Comparison of ENCODE assay signal across 1 cellular context in the genomic region with DNA sequence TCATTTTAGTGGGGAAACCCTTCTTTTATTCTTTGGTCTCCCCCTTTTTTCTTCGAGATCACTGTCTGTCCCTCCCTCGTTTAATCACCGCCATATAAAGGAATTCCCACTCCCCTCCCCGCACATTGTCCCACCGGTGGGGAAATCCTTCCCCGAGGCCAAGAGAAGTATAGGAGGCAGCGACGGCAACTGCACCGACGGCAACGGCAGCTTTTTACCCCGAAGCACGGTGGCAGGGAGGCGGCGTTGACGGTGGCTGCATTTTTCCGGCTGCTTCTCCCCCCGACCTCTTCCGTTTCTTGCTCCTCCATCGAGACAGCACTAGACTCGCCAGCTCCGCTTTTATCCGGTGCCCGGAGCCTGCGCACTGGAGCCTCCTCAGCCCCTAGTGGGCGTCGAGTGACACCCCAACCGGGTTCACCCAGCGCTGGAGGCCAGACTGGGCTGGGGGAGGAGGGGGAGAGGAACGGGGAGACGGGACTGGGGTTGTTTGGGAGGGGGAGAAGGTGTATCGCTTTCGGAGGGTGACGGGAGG.
TF ChIP-seq lines count a peak whose summit lies in the region.

No MANE protein-coding gene starts in this region.

TF ChIP-seq in K562, 482 proteins besides CTCF, POLR2A, EP300 and RAD21 (continued from another document and continues in another):
- TF ChIP-seq, protein P1, sequence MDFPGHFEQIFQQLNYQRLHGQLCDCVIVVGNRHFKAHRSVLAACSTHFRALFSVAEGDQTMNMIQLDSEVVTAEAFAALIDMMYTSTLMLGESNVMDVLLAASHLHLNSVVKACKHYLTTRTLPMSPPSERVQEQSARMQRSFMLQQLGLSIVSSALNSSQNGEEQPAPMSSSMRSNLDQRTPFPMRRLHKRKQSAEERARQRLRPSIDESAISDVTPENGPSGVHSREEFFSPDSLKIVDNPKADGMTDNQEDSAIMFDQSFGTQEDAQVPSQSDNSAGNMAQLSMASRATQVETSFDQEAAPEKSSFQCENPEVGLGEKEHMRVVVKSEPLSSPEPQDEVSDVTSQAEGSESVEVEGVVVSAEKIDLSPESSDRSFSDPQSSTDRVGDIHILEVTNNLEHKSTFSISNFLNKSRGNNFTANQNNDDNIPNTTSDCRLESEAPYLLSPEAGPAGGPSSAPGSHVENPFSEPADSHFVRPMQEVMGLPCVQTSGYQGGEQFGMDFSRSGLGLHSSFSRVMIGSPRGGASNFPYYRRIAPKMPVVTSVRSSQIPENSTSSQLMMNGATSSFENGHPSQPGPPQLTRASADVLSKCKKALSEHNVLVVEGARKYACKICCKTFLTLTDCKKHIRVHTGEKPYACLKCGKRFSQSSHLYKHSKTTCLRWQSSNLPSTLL (IDR thresholded peaks at IDR 0.05): 0 out of 2 replicates have a peak, but pooled peaks have one; percentile 21
- TF ChIP-seq POU5F1 (IDR thresholded peaks at IDR 0.05; ENCODE audit: borderline replicate concordance, low read depth, low read length, partially characterized antibody): no peak
- TF ChIP-seq HDAC1 (IDR thresholded peaks at IDR 0.05): peak in 1 of 2 experiments; percentile 49; a peak in 1 of 4 replicates
- peak; percentile 80 for TF ChIP-seq PRPF4 (IDR thresholded peaks at IDR 0.05; ENCODE audit: insufficient read depth, low read depth, low read length, poor library complexity, severe bottlenecking)
- TF ChIP-seq PHF21A (IDR thresholded peaks at IDR 0.05; ENCODE audit: borderline replicate concordance, low read depth): no peak
- peak; percentile 78 for TF ChIP-seq KAT2B (IDR thresholded peaks at IDR 0.05; ENCODE audit: low read depth, low read length)
- TF ChIP-seq, protein P2, sequence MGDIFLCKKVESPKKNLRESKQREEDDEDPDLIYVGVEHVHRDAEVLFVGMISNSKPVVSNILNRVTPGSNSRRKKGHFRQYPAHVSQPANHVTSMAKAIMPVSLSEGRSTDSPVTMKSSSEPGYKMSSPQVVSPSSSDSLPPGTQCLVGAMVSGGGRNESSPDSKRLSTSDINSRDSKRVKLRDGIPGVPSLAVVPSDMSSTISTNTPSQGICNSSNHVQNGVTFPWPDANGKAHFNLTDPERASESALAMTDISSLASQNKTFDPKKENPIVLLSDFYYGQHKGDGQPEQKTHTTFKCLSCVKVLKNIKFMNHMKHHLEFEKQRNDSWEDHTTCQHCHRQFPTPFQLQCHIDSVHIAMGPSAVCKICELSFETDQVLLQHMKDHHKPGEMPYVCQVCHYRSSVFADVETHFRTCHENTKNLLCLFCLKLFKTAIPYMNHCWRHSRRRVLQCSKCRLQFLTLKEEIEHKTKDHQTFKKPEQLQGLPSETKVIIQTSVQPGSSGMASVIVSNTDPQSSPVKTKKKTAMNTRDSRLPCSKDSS (IDR thresholded peaks at IDR 0.05; ENCODE audit: low read depth, partially characterized antibody): no peak
- TF ChIP-seq, protein P3, sequence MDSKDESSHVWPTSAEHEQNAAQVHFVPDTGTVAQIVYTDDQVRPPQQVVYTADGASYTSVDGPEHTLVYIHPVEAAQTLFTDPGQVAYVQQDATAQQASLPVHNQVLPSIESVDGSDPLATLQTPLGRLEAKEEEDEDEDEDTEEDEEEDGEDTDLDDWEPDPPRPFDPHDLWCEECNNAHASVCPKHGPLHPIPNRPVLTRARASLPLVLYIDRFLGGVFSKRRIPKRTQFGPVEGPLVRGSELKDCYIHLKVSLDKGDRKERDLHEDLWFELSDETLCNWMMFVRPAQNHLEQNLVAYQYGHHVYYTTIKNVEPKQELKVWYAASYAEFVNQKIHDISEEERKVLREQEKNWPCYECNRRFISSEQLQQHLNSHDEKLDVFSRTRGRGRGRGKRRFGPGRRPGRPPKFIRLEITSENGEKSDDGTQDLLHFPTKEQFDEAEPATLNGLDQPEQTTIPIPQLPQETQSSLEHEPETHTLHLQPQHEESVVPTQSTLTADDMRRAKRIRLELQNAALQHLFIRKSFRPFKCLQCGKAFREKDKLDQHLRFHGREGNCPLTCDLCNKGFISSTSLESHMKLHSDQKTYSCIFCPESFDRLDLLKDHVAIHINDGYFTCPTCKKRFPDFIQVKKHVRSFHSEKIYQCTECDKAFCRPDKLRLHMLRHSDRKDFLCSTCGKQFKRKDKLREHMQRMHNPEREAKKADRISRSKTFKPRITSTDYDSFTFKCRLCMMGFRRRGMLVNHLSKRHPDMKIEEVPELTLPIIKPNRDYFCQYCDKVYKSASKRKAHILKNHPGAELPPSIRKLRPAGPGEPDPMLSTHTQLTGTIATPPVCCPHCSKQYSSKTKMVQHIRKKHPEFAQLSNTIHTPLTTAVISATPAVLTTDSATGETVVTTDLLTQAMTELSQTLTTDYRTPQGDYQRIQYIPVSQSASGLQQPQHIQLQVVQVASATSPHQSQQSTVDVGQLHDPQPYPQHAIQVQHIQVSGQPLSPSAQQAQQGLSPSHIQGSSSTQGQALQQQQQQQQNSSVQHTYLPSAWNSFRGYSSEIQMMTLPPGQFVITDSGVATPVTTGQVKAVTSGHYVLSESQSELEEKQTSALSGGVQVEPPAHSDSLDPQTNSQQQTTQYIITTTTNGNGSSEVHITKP (IDR thresholded peaks at IDR 0.05; ENCODE audit: partially characterized antibody): peak; percentile 98
- TF ChIP-seq ZNF143 (CRISPR knock-in tag; IDR thresholded peaks at IDR 0.05): 0 out of 2 replicates have a peak, but pooled peaks have one; percentile 58
- TF ChIP-seq SPI1 (IDR thresholded peaks at IDR 0.05; ENCODE audit: borderline replicate concordance, low read depth, low read length): peak; percentile 55
- TF ChIP-seq, protein P4, sequence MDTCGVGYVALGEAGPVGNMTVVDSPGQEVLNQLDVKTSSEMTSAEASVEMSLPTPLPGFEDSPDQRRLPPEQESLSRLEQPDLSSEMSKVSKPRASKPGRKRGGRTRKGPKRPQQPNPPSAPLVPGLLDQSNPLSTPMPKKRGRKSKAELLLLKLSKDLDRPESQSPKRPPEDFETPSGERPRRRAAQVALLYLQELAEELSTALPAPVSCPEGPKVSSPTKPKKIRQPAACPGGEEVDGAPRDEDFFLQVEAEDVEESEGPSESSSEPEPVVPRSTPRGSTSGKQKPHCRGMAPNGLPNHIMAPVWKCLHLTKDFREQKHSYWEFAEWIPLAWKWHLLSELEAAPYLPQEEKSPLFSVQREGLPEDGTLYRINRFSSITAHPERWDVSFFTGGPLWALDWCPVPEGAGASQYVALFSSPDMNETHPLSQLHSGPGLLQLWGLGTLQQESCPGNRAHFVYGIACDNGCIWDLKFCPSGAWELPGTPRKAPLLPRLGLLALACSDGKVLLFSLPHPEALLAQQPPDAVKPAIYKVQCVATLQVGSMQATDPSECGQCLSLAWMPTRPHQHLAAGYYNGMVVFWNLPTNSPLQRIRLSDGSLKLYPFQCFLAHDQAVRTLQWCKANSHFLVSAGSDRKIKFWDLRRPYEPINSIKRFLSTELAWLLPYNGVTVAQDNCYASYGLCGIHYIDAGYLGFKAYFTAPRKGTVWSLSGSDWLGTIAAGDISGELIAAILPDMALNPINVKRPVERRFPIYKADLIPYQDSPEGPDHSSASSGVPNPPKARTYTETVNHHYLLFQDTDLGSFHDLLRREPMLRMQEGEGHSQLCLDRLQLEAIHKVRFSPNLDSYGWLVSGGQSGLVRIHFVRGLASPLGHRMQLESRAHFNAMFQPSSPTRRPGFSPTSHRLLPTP (IDR thresholded peaks at IDR 0.05; ENCODE audit: borderline replicate concordance, extremely low read depth, insufficient read length): no peak
- TF ChIP-seq DACH1 (IDR thresholded peaks at IDR 0.05; ENCODE audit: partially characterized antibody): peak; percentile 1
- peak; percentile 54 for TF ChIP-seq SMARCE1 (IDR thresholded peaks at IDR 0.05)
- no peak for TF ChIP-seq RAD51 (IDR thresholded peaks at IDR 0.05; ENCODE audit: borderline replicate concordance, low read depth)
- TF ChIP-seq, protein P5, sequence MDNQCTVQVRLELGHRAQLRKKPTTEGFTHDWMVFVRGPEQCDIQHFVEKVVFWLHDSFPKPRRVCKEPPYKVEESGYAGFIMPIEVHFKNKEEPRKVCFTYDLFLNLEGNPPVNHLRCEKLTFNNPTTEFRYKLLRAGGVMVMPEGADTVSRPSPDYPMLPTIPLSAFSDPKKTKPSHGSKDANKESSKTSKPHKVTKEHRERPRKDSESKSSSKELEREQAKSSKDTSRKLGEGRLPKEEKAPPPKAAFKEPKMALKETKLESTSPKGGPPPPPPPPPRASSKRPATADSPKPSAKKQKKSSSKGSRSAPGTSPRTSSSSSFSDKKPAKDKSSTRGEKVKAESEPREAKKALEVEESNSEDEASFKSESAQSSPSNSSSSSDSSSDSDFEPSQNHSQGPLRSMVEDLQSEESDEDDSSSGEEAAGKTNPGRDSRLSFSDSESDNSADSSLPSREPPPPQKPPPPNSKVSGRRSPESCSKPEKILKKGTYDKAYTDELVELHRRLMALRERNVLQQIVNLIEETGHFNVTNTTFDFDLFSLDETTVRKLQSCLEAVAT (IDR thresholded peaks at IDR 0.05): peak; percentile 94 to 95
- TF ChIP-seq, protein P6, sequence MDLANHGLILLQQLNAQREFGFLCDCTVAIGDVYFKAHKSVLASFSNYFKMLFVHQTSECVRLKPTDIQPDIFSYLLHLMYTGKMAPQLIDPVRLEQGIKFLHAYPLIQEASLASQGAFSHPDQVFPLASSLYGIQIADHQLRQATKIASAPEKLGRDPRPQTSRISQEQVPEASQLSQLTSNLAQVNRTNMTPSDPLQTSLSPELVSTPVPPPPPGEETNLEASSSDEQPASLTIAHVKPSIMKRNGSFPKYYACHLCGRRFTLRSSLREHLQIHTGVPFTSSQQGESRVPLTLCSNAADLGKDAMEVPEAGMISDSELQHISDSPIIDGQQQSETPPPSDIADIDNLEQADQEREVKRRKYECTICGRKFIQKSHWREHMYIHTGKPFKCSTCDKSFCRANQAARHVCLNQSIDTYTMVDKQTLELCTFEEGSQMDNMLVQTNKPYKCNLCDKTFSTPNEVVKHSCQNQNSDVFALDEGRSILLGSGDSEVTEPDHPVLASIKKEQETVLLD (IDR thresholded peaks at IDR 0.05): peak; percentile 95
- TF ChIP-seq ZNF41 (CRISPR knock-in tag; conservative IDR thresholded peaks at IDR 0.05): peak; percentile 36; the same call in 1 of the 2 replicates
- TF ChIP-seq GTF2F1 (IDR thresholded peaks at IDR 0.05; ENCODE audit: low read depth, low read length): no peak
- TF ChIP-seq, protein P7, sequence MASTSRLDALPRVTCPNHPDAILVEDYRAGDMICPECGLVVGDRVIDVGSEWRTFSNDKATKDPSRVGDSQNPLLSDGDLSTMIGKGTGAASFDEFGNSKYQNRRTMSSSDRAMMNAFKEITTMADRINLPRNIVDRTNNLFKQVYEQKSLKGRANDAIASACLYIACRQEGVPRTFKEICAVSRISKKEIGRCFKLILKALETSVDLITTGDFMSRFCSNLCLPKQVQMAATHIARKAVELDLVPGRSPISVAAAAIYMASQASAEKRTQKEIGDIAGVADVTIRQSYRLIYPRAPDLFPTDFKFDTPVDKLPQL (IDR thresholded peaks at IDR 0.05; ENCODE audit: extremely low read depth, insufficient read length): no peak
- no peak for TF ChIP-seq L3MBTL2 (IDR thresholded peaks at IDR 0.05)
- TF ChIP-seq BRCA1 (IDR thresholded peaks at IDR 0.05): no peak
- TF ChIP-seq BRCA1 (CRISPR knock-in tag; IDR thresholded peaks at IDR 0.05): no peak
- TF ChIP-seq, protein P8, sequence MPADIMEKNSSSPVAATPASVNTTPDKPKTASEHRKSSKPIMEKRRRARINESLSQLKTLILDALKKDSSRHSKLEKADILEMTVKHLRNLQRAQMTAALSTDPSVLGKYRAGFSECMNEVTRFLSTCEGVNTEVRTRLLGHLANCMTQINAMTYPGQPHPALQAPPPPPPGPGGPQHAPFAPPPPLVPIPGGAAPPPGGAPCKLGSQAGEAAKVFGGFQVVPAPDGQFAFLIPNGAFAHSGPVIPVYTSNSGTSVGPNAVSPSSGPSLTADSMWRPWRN (IDR thresholded peaks at IDR 0.05; ENCODE audit: low read depth): peak; percentile 13; the same call in 1 of the 2 replicates
- TF ChIP-seq, protein P9, sequence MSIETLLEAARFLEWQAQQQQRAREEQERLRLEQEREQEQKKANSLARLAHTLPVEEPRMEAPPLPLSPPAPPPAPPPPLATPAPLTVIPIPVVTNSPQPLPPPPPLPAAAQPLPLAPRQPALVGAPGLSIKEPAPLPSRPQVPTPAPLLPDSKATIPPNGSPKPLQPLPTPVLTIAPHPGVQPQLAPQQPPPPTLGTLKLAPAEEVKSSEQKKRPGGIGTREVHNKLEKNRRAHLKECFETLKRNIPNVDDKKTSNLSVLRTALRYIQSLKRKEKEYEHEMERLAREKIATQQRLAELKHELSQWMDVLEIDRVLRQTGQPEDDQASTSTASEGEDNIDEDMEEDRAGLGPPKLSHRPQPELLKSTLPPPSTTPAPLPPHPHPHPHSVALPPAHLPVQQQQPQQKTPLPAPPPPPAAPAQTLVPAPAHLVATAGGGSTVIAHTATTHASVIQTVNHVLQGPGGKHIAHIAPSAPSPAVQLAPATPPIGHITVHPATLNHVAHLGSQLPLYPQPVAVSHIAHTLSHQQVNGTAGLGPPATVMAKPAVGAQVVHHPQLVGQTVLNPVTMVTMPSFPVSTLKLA (conservative IDR thresholded peaks at IDR 0.05): no peak
- no peak for TF ChIP-seq HIVEP1 (CRISPR knock-in tag; IDR thresholded peaks at IDR 0.05)
- no peak for TF ChIP-seq SIN3B (IDR thresholded peaks at IDR 0.05; ENCODE audit: low read depth)
- TF ChIP-seq, protein P10, sequence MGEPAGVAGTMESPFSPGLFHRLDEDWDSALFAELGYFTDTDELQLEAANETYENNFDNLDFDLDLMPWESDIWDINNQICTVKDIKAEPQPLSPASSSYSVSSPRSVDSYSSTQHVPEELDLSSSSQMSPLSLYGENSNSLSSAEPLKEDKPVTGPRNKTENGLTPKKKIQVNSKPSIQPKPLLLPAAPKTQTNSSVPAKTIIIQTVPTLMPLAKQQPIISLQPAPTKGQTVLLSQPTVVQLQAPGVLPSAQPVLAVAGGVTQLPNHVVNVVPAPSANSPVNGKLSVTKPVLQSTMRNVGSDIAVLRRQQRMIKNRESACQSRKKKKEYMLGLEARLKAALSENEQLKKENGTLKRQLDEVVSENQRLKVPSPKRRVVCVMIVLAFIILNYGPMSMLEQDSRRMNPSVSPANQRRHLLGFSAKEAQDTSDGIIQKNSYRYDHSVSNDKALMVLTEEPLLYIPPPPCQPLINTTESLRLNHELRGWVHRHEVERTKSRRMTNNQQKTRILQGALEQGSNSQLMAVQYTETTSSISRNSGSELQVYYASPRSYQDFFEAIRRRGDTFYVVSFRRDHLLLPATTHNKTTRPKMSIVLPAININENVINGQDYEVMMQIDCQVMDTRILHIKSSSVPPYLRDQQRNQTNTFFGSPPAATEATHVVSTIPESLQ (CRISPR knock-in tag; IDR thresholded peaks at IDR 0.05): peak; percentile 95
- no peak for TF ChIP-seq FOXM1 (IDR thresholded peaks at IDR 0.05; ENCODE audit: low read depth)
- 0 out of 2 replicates have a peak, but pooled peaks have one; percentile 30 for TF ChIP-seq FOXM1 (CRISPR knock-in tag; IDR thresholded peaks at IDR 0.05; ENCODE audit: low read depth)
- no peak; the same call in 1 of the 2 replicates for TF ChIP-seq RBFOX2 (IDR thresholded peaks at IDR 0.05; ENCODE audit: low read depth, low read length)
- 0 out of 2 replicates have a peak, but pooled peaks have one; percentile 74 for TF ChIP-seq HMG20A (CRISPR knock-in tag; conservative IDR thresholded peaks at IDR 0.05)
- TF ChIP-seq NCOA2 (IDR thresholded peaks at IDR 0.05; ENCODE audit: partially characterized antibody in 2 of 2): no peak
- TF ChIP-seq ZNF12 (CRISPR knock-in tag; IDR thresholded peaks at IDR 0.05): peak; percentile 72; the same call in 1 of the 2 replicates
- peak; percentile 98 for TF ChIP-seq KLF16 (IDR thresholded peaks at IDR 0.05)
- no peak; the same call in 1 of the 2 replicates for TF ChIP-seq RNF2 (IDR thresholded peaks at IDR 0.05)
